ENCODE assay signal across 19 cellular contexts in genomic region chr4:141121101-141121500, GRCh38. TPM values are rescaled to one million over a fixed set of nuclear protein-coding genes. Genes with fewer than 3 reads are reported as not detected.
"Had no signal": no experiment of that assay in that cellular context is flagged by ENCODE, and none has a peak within 500 bp of the region (broad histone marks: within the 10 kb centered on the region; RNA-seq: fewer than 3 reads in every experiment).

No MANE protein-coding gene starts in this region.

- H3K9me3 ChIP-seq: mucosa of descending colon, neutrophil, pancreas, right lobe of liver, stomach, testis, tibial artery had no signal

- ATAC-seq: mucosa of descending colon, pancreas, right lobe of liver had no signal

- H3K27ac ChIP-seq: dorsolateral prefrontal cortex, neutrophil, pancreas, right lobe of liver, stomach, testis, tibial artery had no signal

- H3K4me3 ChIP-seq: dorsolateral prefrontal cortex, lung, mucosa of descending colon, pancreas, right lobe of liver, stomach, testis, tibial artery had no signal

- H3K4me1 ChIP-seq: pancreas, right lobe of liver, testis had no signal

- DNase-seq: dorsolateral prefrontal cortex; effector CD4-positive, alpha-beta T cell; head of caudate nucleus; mucosa of descending colon; naive B cell; pancreas; right lobe of liver; small intestine; stimulated activated CD4-positive, alpha-beta T cell treated with anti-CD3 and anti-CD28 coated beads, Interleukin-15, amount 100 ng/mL, for 24 hours; stimulated activated CD4-positive, alpha-beta T cell treated with anti-CD3 and anti-CD28 coated beads, Interleukin-2, amount 100 ng/mL, for 48 hours; stimulated activated CD8-positive, alpha-beta memory T cell treated with anti-CD3 and anti-CD28 coated beads, Interleukin-4, amount 100 ng/mL, for 48 hours; stimulated activated naive CD4-positive, alpha-beta T cell treated with Interleukin-2 at 50 U/mL for 16 hours; stomach; substantia nigra; testis; tibial artery had no signal

- H3K27me3 ChIP-seq: dorsolateral prefrontal cortex, neutrophil, pancreas, right lobe of liver, stomach, testis, tibial artery had no signal

- H3K36me3 ChIP-seq: neutrophil, pancreas, right lobe of liver, stomach, tibial artery had no signal

RNA-seq across cellular contexts. Expression of gene RNF150, which starts 12.2 kb away (rescaled TPM):
- total RNA-seq: natural killer cell treated with Interleukin-12 subunit alpha and Interleukin-12 subunit beta and Interleukin-15 and Interleukin-18, amount 100 ng/mL, for 72 hours had no signal
